9 cellular contexts compared by ENCODE assay signal in the genomic region with DNA sequence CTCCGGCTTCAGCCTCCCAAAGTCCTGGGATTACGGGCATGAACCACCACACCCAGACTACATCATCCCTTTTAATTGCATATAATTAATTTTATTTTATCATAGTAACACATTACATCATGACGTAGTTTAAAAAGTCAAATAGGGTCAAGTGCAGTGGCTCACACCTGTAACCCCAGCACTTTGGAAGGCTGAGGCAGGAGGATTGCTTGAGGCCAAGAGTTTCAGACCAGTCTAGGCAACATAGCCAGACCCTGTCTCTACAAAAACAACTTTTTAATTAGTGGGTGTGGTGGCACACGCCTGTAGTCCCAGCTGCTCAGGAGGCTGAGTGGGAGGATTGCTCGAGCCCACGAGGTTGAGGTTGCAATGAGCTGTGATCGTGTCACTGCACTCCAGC. TPM values are rescaled to one million over a fixed set of nuclear protein-coding genes. Genes with fewer than 3 reads are reported as not detected.
"Had no signal": no experiment of that assay in that cellular context is flagged by ENCODE, and none has a peak within 500 bp of the region (broad histone marks: within the 10 kb centered on the region; RNA-seq: fewer than 3 reads in every experiment).

No MANE protein-coding gene starts in this region.

- DNase-seq: IMR-90, KBM-7, KG1 had no signal

- FAIRE-seq: HepG2, HTR-8/SVneo, K562 had no signal

- H3K27ac ChIP-seq: HL-60, KMS-11 had no signal

- H3K9me3 Mint-ChIP-seq: IgD-negative memory B cell had no signal

- H3K4me1 Mint-ChIP-seq: IgD-negative memory B cell had no signal

- H3K36me3 Mint-ChIP-seq: IgD-negative memory B cell had no signal

- ATAC-seq: HepG2, K562 had no signal

- H3K4me3 Mint-ChIP-seq: IgD-negative memory B cell had no signal

- H3K4me3 ChIP-seq: K562 had no signal

- H3K27ac Mint-ChIP-seq: IgD-negative memory B cell had no signal

RNA-seq across cellular contexts. Expression of gene EFNA1, which starts 28.3 kb away (rescaled TPM):
- polyA plus RNA-seq: IgD-negative memory B cell had no signal
